9 cellular contexts compared by ENCODE assay signal in genomic region chr2:208315081-208315788, GRCh38. TPM values are rescaled to one million over a fixed set of nuclear protein-coding genes. Genes with fewer than 3 reads are reported as not detected.
DNase-seq lines count a peak whose midpoint lies in the region; ATAC-seq and TF ChIP-seq lines count a peak whose summit lies in the region.
"Had no signal": no experiment of that assay in that cellular context is flagged by ENCODE, and none has a peak within 500 bp of the region (broad histone marks: within the 10 kb centered on the region; RNA-seq: fewer than 3 reads in every experiment).

No MANE protein-coding gene starts in this region.

- peaks cover 32% of the 10 kb centered on the region for H3K36me3 Mint-ChIP-seq in type B pancreatic cell

- H3K9me3 ChIP-seq in SK-N-SH: no peaks in the 10 kb centered on the region
- H3K9me3 ChIP-seq: MG63 had no signal

- ATAC-seq in GM18868 (IDR thresholded peaks at IDR 0.05; ENCODE audit: unreplicated experiment) (peak; percentile 56), HG02678 (IDR thresholded peaks at IDR 0.05; ENCODE audit: unreplicated experiment) (peak; percentile 50)

- H2AFZ ChIP-seq in SK-N-SH (ENCODE audit: low read depth): no peak overlapping the region

- H4K20me1 ChIP-seq in SK-N-SH (ENCODE audit: insufficient read depth): no peaks in the 10 kb centered on the region

- H3K9me2 ChIP-seq in SK-N-SH: no peaks in the 10 kb centered on the region

- H3K27me3 ChIP-seq in SK-N-SH (ENCODE audit: insufficient read depth): no peaks in the 10 kb centered on the region
- H3K27me3 ChIP-seq: MG63 had no signal

- no peak overlapping the region for H3K4me3 Mint-ChIP-seq in type B pancreatic cell

- H3K79me2 ChIP-seq in SK-N-SH (ENCODE audit: insufficient read depth): no peaks in the 10 kb centered on the region

- peaks cover 36 to 45% of the 10 kb centered on the region in 2 experiments for H3K36me3 ChIP-seq in SK-N-SH (replicated peaks in 1 of 2; ENCODE audit: control insufficient read depth in 1 of 2, insufficient read depth in 2 of 2, low read length in 1 of 2)

- H3K9me3 Mint-ChIP-seq in type B pancreatic cell: no peaks in the 10 kb centered on the region

- no peak for TF ChIP-seq RAD21 in SK-N-SH (IDR thresholded peaks at IDR 0.05; ENCODE audit: low read length)

- CTCF ChIA-PET in SK-N-SH (lab: Yijun Ruan, JAX): no interaction called here

- peaks cover 5% of the 10 kb centered on the region for H3K4me1 Mint-ChIP-seq in type B pancreatic cell (ENCODE audit: unreplicated experiment)

- no peak overlapping the region for H3K27ac Mint-ChIP-seq in type B pancreatic cell

- H3K27me3 Mint-ChIP-seq in type B pancreatic cell: no peaks in the 10 kb centered on the region

- TF ChIP-seq EP300 in SK-N-SH (IDR thresholded peaks at IDR 0.05; ENCODE audit: borderline replicate concordance in 1 of 2, low read depth in 1 of 2, low read length in 1 of 2): no peak

- H3K4me3 ChIP-seq in SK-N-SH (ENCODE audit: low read depth in 2 of 2, low read length in 1 of 2): no peak overlapping the region
- H3K4me3 ChIP-seq: MG63 had no signal

- DNase-seq in SK-N-SH (no peak), renal cortical epithelial cell (ENCODE audit: low read depth) (peak; percentile 5), type B pancreatic cell (ENCODE audit: extremely low spot score, unreplicated experiment) (no peak), D341Med (ENCODE audit: low spot score) (no peak), NCI-H526 treated with DMSO at 0.1 percent for 48 hours (lab: John Stamatoyannopoulos, UW) (no peak)
- DNase-seq in stimulated activated CD4-positive, alpha-beta T cell treated with anti-CD3 and anti-CD28 coated beads, Interleukin-4, amount 100 ng/mL, for 1 hour: no peak
- DNase-seq: MG63 had no signal

- WGBS in SK-N-SH (ENCODE audit: low lambda C conversion rate): 85% methylated on average over 8 of the region's 8 CpGs

- no peak overlapping the region for H3K4me2 ChIP-seq in SK-N-SH

- peaks cover 6% of the 10 kb centered on the region for H3F3A ChIP-seq in SK-N-SH (replicated peaks; ENCODE audit: insufficient read depth)

- H3K9ac ChIP-seq in SK-N-SH: no peak overlapping the region

- peak overlapping the region in 1 of 2 experiments; percentile 6; a peak in 1 of 4 replicates for H3K27ac ChIP-seq in SK-N-SH (ENCODE audit: low read depth in 2 of 2, low read length in 1 of 2)

- POLR2A ChIA-PET in SK-N-SH (lab: Yijun Ruan, JAX): no interaction called here

- no peaks in the 10 kb centered on the region; a peak in 1 of 4 replicates for H3K4me1 ChIP-seq in SK-N-SH (ENCODE audit: control insufficient read depth in 1 of 2, insufficient read depth in 2 of 2, low read depth in 1 of 2, low read length in 1 of 2)

- TF ChIP-seq CTCF in SK-N-SH (IDR thresholded peaks at IDR 0.05) (no peak), type B pancreatic cell (conservative IDR thresholded peaks at IDR 0.05) (no peak)

TF ChIP-seq in SK-N-SH, 30 proteins besides CTCF, POLR2A, EP300 and RAD21:
- TF ChIP-seq TCF12 (IDR thresholded peaks at IDR 0.05) (peak; percentile 51), FOXJ3 (CRISPR knock-in tag; IDR thresholded peaks at IDR 0.05) (no peak), RXRA (IDR thresholded peaks at IDR 0.05; ENCODE audit: borderline replicate concordance, low read depth) (no peak), FOXM1 (IDR thresholded peaks at IDR 0.05; ENCODE audit: low read depth) (no peak), PBX3 (IDR thresholded peaks at IDR 0.05) (peak; percentile 8; the same call in 1 of the 2 replicates), MXI1 (IDR thresholded peaks at IDR 0.05; ENCODE audit: low read depth, low read length) (no peak), JUND (IDR thresholded peaks at IDR 0.05) (no peak)

RNA-seq across cellular contexts. Expression of gene PIKFYVE, which starts 49.2 kb away (rescaled TPM):
- 7.0 and 10.2 TPM in 2 replicates for polyA plus RNA-seq in SK-N-SH (2012; rRNA removed)
- 9.6 and 10.2 TPM in 2 replicates for polyA plus RNA-seq in SK-N-SH (2012; cell fraction: cytosol; rRNA removed)
- 8.0 and 18.1 TPM in 2 replicates for polyA plus RNA-seq in SK-N-SH (2012; cell fraction: nucleus; rRNA removed)
- total RNA-seq in renal cortical epithelial cell (16.3 and 40.8 TPM in 2 replicates), type B pancreatic cell (ENCODE audit: low replicate concordance) (21.9 and 33.8 TPM in 2 replicates)
